ENCODE assay signal across 8 cellular contexts in the genomic region with DNA sequence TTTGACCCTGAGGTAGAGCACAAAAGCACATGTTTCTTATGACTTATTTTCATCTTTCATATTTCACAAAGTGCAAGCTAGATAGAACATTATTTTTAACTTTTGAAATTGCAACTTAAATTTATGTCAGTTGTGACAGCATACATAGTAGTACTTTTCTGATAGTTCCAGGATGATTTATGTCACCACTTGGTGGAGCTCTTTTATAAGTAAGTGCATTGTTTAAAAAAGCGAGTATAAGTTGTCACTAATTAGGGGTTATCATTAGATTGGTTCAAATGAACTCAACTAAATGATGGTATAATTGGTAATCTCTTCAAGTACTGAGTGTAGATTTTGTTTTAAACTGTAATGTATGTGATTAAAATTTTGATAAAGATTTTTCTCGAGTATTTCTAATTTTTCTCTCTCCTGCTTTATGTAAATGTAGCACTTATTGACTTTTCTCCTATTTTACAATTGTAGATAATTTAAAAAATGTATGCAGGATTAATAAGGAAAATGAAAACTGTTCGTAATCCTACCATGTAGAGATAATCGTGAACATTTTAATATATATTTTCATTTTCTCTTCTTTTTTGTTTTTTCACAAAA. TPM values are rescaled to one million over a fixed set of nuclear protein-coding genes. Genes with fewer than 3 reads are reported as not detected.
DNase-seq lines count a peak whose midpoint lies in the region; ATAC-seq and TF ChIP-seq lines count a peak whose summit lies in the region.

No MANE protein-coding gene starts in this region.

- POLR2A ChIA-PET in MCF 10A (lab: Yijun Ruan, JAX) = interaction anchor here (0.7 to 3.1 kb wide), 14 partner anchors 11 to 559 kb away, joined by 3 to 31 read pairs (median 5); partner anchors contain the start of genes ITM2B, LPAR6, RB1 and RCBTB2

- H3K27me3 Mint-ChIP-seq in MCF 10A (ENCODE audit: insufficient read depth, unreplicated experiment) = no peaks in the 10 kb centered on the region

- peak overlapping the region; percentile 63 for H3K27ac Mint-ChIP-seq in MCF 10A (ENCODE audit: low read depth, unreplicated experiment)

- no TSS peak for BruUV-seq in MCF 10A (replicated peaks; lab: Mats Ljungman, UMichigan)

- no peak overlapping the region for H3K4me3 Mint-ChIP-seq in MCF 10A (ENCODE audit: unreplicated experiment)

- H3K36me3 Mint-ChIP-seq in MCF 10A (ENCODE audit: insufficient read depth, unreplicated experiment) = no peaks in the 10 kb centered on the region

- ATAC-seq in left lobe of liver = peak; percentile 81
- ATAC-seq in GM19455 (IDR thresholded peaks at IDR 0.05; ENCODE audit: unreplicated experiment) = no peak
- no peak for ATAC-seq in HG02571 (IDR thresholded peaks at IDR 0.05; ENCODE audit: unreplicated experiment)

- H3K9me3 Mint-ChIP-seq in MCF 10A (ENCODE audit: unreplicated experiment) = peaks cover 8% of the 10 kb centered on the region

- intact Hi-C loops in MCF 10A (cut with micrococcal nuclease) = loop anchor here (1.0 to 2.0 kb wide), 3 partner anchors 66 to 435 kb away; no protein-coding TSS in a partner anchor

- DNase-seq in NCI-H526 (lab: John Stamatoyannopoulos, UW) = peak; percentile 16 to 34
- no peak for DNase-seq in NCI-H526 treated with DMSO at 0.1 percent for 48 hours (lab: John Stamatoyannopoulos, UW)
- DNase-seq in NCI-H1105 (lab: John Stamatoyannopoulos, UW) = peak; percentile 9
- DNase-seq in MCF 10A (ENCODE audit: unreplicated experiment) = peak; percentile 56
- no peak for DNase-seq in left lobe of liver (ENCODE audit: low spot score)
- no peak for DNase-seq in NCI-H1092 treated with DMSO at 0.1 percent for 48 hours (lab: John Stamatoyannopoulos, UW)

- H3K4me1 Mint-ChIP-seq in MCF 10A (ENCODE audit: insufficient read depth, unreplicated experiment) = peaks cover 20% of the 10 kb centered on the region

- TF ChIP-seq CTCF in MCF 10A (IDR thresholded peaks at IDR 0.05; ENCODE audit: unreplicated experiment) = peak; percentile 48

- CTCF ChIA-PET in MCF 10A (lab: Yijun Ruan, JAX) = interaction anchor here (0.6 to 5.7 kb wide), 21 partner anchors 16 to 1882 kb away, joined by 3 to 100 read pairs (median 4); partner anchors contain the start of gene LPAR6

RNA-seq across cellular contexts. Expression of gene RB1, which starts 31.1 kb away (rescaled TPM):
- total RNA-seq in MCF 10A (2022) = 40.7 and 43.4 TPM in 2 replicates
- 8.2 TPM for total RNA-seq in left lobe of liver

Comparison
In these comparisons a context has a peak if more than half of its experiments do, and no peak if none do; other contexts are left out.
1. DNase-seq: peak in NCI-H526 (2 of 2), NCI-H1105 (single experiment) and MCF 10A (single experiment); none in NCI-H526 treated with DMSO at 0.1 percent for 48 hours (single experiment), left lobe of liver (single experiment) and NCI-H1092 treated with DMSO at 0.1 percent for 48 hours (single experiment).